9 cellular contexts compared by ENCODE assay signal in the genomic region with DNA sequence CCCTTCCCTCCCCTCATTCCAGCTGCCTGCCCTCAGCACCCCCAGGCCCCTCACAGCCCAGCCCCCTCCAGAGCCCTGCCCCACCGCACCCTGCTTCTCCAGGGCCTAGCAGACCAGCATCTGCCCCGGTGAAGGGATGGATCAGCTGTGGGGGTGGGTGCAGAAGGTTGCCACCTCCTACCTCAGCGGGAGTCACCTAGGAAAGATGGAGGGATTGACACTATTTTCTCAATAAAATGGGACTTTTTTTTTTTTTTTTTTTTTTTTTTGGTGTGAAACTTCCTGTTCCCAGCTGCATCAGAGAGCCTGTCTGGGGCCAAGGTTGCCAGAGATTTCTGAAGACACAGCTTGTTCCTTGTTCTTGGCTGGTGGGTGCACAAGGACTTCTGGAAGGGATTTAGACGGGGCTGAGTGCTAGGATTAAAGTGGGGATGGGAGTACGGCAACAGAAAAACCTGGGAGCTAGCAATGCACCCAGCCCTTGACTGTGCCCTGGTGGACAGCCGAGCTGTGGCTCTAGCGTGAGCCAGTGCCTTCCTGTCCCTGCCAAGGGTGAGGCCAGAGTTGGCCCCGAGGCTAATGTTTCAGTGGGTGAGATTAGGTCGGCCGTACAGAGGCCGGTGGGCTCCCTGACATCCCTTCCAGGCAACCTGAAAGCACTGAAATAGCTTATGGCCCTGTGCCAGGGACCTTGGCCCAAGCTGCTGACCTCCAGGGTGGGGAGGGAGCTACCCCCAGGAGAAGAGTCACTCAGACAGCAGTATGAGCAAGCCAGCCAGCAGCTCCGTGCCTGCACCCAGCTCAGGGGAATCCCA. TPM values are rescaled to one million over a fixed set of nuclear protein-coding genes. Genes with fewer than 3 reads are reported as not detected.
DNase-seq lines count a peak whose midpoint lies in the region; ATAC-seq and TF ChIP-seq lines count a peak whose summit lies in the region.
"Had no signal": no experiment of that assay in that cellular context is flagged by ENCODE, and none has a peak within 500 bp of the region (broad histone marks: within the 10 kb centered on the region; RNA-seq: fewer than 3 reads in every experiment).

No MANE protein-coding gene starts in this region.

- no peaks in the 10 kb centered on the region for H3K36me3 Mint-ChIP-seq in osteocyte (ENCODE audit: unreplicated experiment)

- H3K9me3 Mint-ChIP-seq in osteocyte (ENCODE audit: unreplicated experiment), result no peaks in the 10 kb centered on the region
- H3K9me3 Mint-ChIP-seq: neural crest cell had no signal

- peak overlapping the region; percentile 74 for H3K27ac Mint-ChIP-seq in osteocyte (ENCODE audit: unreplicated experiment)

- DNase-seq in COLO829 (ENCODE audit: low spot score), result peak; percentile 22
- DNase-seq in OCI-M1 (lab: John Stamatoyannopoulos, UW), result peak; percentile 27
- peak; percentile 32 for DNase-seq in fibroblast of pulmonary artery (ENCODE audit: low read depth)
- no peak for DNase-seq in osteocyte (ENCODE audit: extremely low spot score, unreplicated experiment)
- DNase-seq in stimulated activated naive CD4-positive, alpha-beta T cell treated with Interleukin-2 at 50 U/mL for 16 hours (lab: John Stamatoyannopoulos, UW), result no peak
- DNase-seq in activated CD4-positive, alpha-beta T cell treated with anti-CD3 and anti-CD28 coated beads for 1 hour, result no peak
- no peak for DNase-seq in NCI-H2227 treated with DMSO at 0.1 percent for 48 hours (lab: John Stamatoyannopoulos, UW)

- H3K27me3 Mint-ChIP-seq in osteocyte (ENCODE audit: unreplicated experiment), result no peaks in the 10 kb centered on the region

- H3K4me3 ChIP-seq in fibroblast of pulmonary artery (replicated peaks; ENCODE audit: low read depth, low read length), result no peak overlapping the region

- H3K4me1 Mint-ChIP-seq in osteocyte (ENCODE audit: unreplicated experiment), result peaks cover 11% of the 10 kb centered on the region

- no peak overlapping the region for H3K4me3 Mint-ChIP-seq in osteocyte (ENCODE audit: unreplicated experiment)
- H3K4me3 Mint-ChIP-seq: neural crest cell had no signal

- TF ChIP-seq CTCF in fibroblast of pulmonary artery (IDR thresholded peaks at IDR 0.05; ENCODE audit: low read length, missing control alignments) (peak; percentile 20), osteocyte (IDR thresholded peaks at IDR 0.05) (no peak)

- ATAC-seq in GM19023 (IDR thresholded peaks at IDR 0.05; ENCODE audit: unreplicated experiment), result no peak

RNA-seq across cellular contexts. Expression of gene B3GNT7, which starts 4.5 kb away (rescaled TPM):
- total RNA-seq in osteocyte, result 1.1 and 1.5 TPM in 2 replicates

Comparison
In these comparisons a context has a peak if more than half of its experiments do, and no peak if none do; other contexts are left out.
1. DNase-seq: peak in COLO829 (single experiment), OCI-M1 (single experiment) and fibroblast of pulmonary artery (single experiment); none in osteocyte (single experiment), stimulated activated naive CD4-positive, alpha-beta T cell treated with Interleukin-2 at 50 U/mL for 16 hours (single experiment), activated CD4-positive, alpha-beta T cell treated with anti-CD3 and anti-CD28 coated beads for 1 hour (single experiment) and NCI-H2227 treated with DMSO at 0.1 percent for 48 hours (single experiment).